ENCODE assay signal across 27 cellular contexts in the genomic region with DNA sequence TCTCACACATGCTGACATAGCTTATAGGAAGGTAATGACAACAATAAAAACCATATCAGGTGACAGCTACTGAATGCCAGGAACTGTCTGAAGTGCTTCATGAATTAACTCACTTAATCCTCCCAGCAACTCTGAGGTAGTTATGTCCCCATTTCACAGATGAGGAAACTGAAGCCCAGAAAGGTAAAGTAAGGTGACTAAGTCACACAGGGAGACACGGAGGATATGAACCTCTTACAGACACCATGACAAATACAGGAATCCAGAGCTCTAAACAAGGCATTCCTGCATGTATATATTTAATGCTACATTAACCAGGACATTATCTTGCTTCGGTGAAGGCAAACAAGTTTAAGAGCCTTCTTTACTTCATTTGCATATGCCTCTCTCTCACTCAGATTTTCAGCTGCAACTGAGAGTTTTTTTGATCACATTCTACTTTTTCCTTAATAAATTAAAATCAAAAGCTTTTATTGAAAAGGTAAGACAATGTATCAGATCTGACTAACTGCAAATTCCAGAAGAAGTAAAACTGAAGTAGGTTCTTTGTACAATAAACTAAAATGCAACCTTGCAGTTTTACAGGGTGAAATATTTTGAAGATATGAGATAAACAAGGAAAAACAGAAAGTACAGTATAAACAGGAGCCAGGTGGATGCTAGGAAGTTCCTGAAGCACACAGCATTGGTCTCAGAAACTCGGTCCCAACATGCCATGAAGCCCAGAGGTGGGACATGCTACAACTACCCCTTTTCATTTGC.
DNase-seq lines count a peak whose midpoint lies in the region; ATAC-seq, FAIRE-seq and TF ChIP-seq lines count a peak whose summit lies in the region.
"Had no signal": no experiment of that assay in that cellular context is flagged by ENCODE, and none has a peak within 500 bp of the region (broad histone marks: within the 10 kb centered on the region; RNA-seq: fewer than 3 reads in every experiment).

No MANE protein-coding gene starts in this region.

- TF ChIP-seq POLR2A in K562 (conservative IDR thresholded peaks at IDR 0.05) (no peak), tibial nerve (IDR thresholded peaks at IDR 0.05) (no peak)

- H3K9me2 ChIP-seq in PC-3 (replicated peaks; ENCODE audit: low read length) = no peaks in the 10 kb centered on the region

- intact Hi-C loops in natural killer cell (cut with micrococcal nuclease) = no loop called here
- intact Hi-C loops in PC-3 (cut with micrococcal nuclease) = no loop called here
- intact Hi-C loops in K562 (cut with micrococcal nuclease) = no loop called here

- no peak overlapping the region for H2AFZ ChIP-seq in PC-3 (ENCODE audit: low read length)
- H2AFZ ChIP-seq in K562 (ENCODE audit: low read depth, low read length) = peak overlapping the region; percentile 23

- H3K9me3 Mint-ChIP-seq in natural killer cell treated with Interleukin-12 subunit alpha and Interleukin-12 subunit beta and Interleukin-15 and Interleukin-18, amount 100 ng/mL, for 72 hours = peaks cover 4% of the 10 kb centered on the region
- H3K9me3 Mint-ChIP-seq in natural killer cell (no peaks in the 10 kb centered on the region), T-cell (peaks cover 0 to 9% (median 0%) of the 10 kb centered on the region in 3 donors)

- TF ChIP-seq CTCF in natural killer cell (IDR thresholded peaks at IDR 0.05) (no peak), PC-3 (conservative IDR thresholded peaks at IDR 0.05; ENCODE audit: low read depth, low read length) (no peak), K562 (IDR thresholded peaks at IDR 0.05 in 2 of 3, conservative IDR thresholded peaks at IDR 0.05 in 1 of 3; ENCODE audit: insufficient read depth in 2 of 3, low read depth in 1 of 3, low read length in 3 of 3) (no peak), tibial nerve (IDR thresholded peaks at IDR 0.05) (no peak)

- BruUV-seq in PC-3 (replicated peaks; lab: Mats Ljungman, UMichigan) = no TSS peak
- BruUV-seq in K562 (replicated peaks; lab: Mats Ljungman, UMichigan) = no TSS peak

- in situ Hi-C loops in K562 (cut with MboI) = no loop called here

- H3F3A ChIP-seq in PC-3 (ENCODE audit: low read length, unreplicated experiment) = no peaks in the 10 kb centered on the region

- DNase-seq in natural killer cell treated with Interleukin-12 subunit alpha and Interleukin-12 subunit beta and Interleukin-15 and Interleukin-18, amount 100 ng/mL, for 72 hours (ENCODE audit: low spot score) = no peak
- no peak for DNase-seq in natural killer cell
- DNase-seq in PC-3 = no peak
- no peak for DNase-seq in K562 (ENCODE audit: extremely low read depth in 1 of 4, low spot score in 3 of 4)
- peak; percentile 54 for DNase-seq in renal cortical epithelial cell (ENCODE audit: low read depth)
- DNase-seq in T-cell = no peak
- DNase-seq in Ammon's horn (ENCODE audit: low spot score) = no peak
- no peak for DNase-seq in tibial nerve (ENCODE audit: low spot score in 2 of 2)
- DNase-seq: activated CD4-positive, alpha-beta T cell treated with anti-CD3 and anti-CD28 coated beads, Interleukin-2, amount 10 ng/mL, durations not matched to agents 24 days and 14 days; activated naive CD4-positive, alpha-beta T cell treated with anti-CD3 and anti-CD28 coated beads, Interleukin-2, amount 50 U/mL, for 16 hours; aorta; colonic mucosa; DMS79 treated with DMSO at 0.1 percent for 48 hours; effector CD4-positive, alpha-beta T cell; GF-D8; islet precursor cell; left ventricle myocardium superior; NCI-H1092; NCI-H1694; NCI-H2171; SJCRH30; stimulated activated CD4-positive, alpha-beta T cell treated with anti-CD3 and anti-CD28 coated beads, Interleukin-4, amount 100 ng/mL, for 4 hours; substantia nigra; upper lobe of left lung; WERI-Rb-1 had no signal

- H3K4me3 ChIP-seq in PC-3 (ENCODE audit: low read length) (no peak overlapping the region), K562 (no peak overlapping the region), tibial nerve (no peak overlapping the region)
- H3K4me3 ChIP-seq: BLaER1 treated with 17β-estradiol and CSF1 and Interleukin-3, amounts not matched to agents 10 nM and 100 nM; colonic mucosa; SJCRH30; upper lobe of left lung had no signal

- WGBS in K562 (ENCODE audit: insufficient coverage, low coverage, missing lambda C conversion rate) = 24% methylated on average over 3 of the region's 3 CpGs
- 91 to 92% methylated on average over 3 of the region's 3 CpGs for WGBS in tibial nerve, 2 donors

- H3K4me3 Mint-ChIP-seq in natural killer cell treated with Interleukin-12 subunit alpha and Interleukin-12 subunit beta and Interleukin-15 and Interleukin-18, amount 100 ng/mL, for 72 hours = no peak overlapping the region
- no peak overlapping the region for H3K4me3 Mint-ChIP-seq in natural killer cell
- H3K4me3 Mint-ChIP-seq in T-cell = no peak overlapping the region
- H3K4me3 Mint-ChIP-seq: activated CD4-positive, alpha-beta T cell treated with anti-CD3 and anti-CD28 coated beads, Interleukin-2, amount 10 ng/mL, durations not matched to agents 24 days and 14 days had no signal

- H3K9me3 ChIP-seq in PC-3 (ENCODE audit: low read length) (no peaks in the 10 kb centered on the region), K562 (replicated peaks; ENCODE audit: control insufficient read depth, insufficient read depth, low read depth, low read length) (no peaks in the 10 kb centered on the region), tibial nerve (peaks cover 0 to 5% (median 0%) of the 10 kb centered on the region in 4 donors)
- H3K9me3 ChIP-seq: colonic mucosa, SJCRH30, upper lobe of left lung had no signal

- peaks cover 61 to 72% of the 10 kb centered on the region in 2 donors for H3K4me1 Mint-ChIP-seq in natural killer cell treated with Interleukin-12 subunit alpha and Interleukin-12 subunit beta and Interleukin-15 and Interleukin-18, amount 100 ng/mL, for 72 hours (ENCODE audit: low read depth in 2 of 2)
- H3K4me1 Mint-ChIP-seq in natural killer cell (peaks cover 49 to 75% of the 10 kb centered on the region in 2 donors), T-cell (peaks cover 72 to 92% (median 81%) of the 10 kb centered on the region in 3 donors)

- H3K27me3 Mint-ChIP-seq in natural killer cell treated with Interleukin-12 subunit alpha and Interleukin-12 subunit beta and Interleukin-15 and Interleukin-18, amount 100 ng/mL, for 72 hours = no peaks in the 10 kb centered on the region
- H3K27me3 Mint-ChIP-seq in natural killer cell (ENCODE audit: low read depth in 2 of 2) (no peaks in the 10 kb centered on the region), T-cell (no peaks in the 10 kb centered on the region)
- H3K27me3 Mint-ChIP-seq: activated CD4-positive, alpha-beta T cell treated with anti-CD3 and anti-CD28 coated beads, Interleukin-2, amount 10 ng/mL, durations not matched to agents 24 days and 14 days had no signal

- H3K27me3 ChIP-seq in PC-3 (ENCODE audit: low read length) (no peaks in the 10 kb centered on the region), K562 (ENCODE audit: control insufficient read depth in 2 of 2, insufficient read depth in 2 of 2, low read length in 2 of 2) (no peaks in the 10 kb centered on the region), tibial nerve (no peaks in the 10 kb centered on the region)
- H3K27me3 ChIP-seq: BLaER1 treated with 17β-estradiol and CSF1 and Interleukin-3, amounts not matched to agents 10 nM and 100 nM; colonic mucosa; SJCRH30; upper lobe of left lung had no signal

- POLR2A ChIA-PET in PC-3 (lab: Charles Lee; ENCODE audit: unreplicated experiment) (no interaction called here), K562 (lab: Yijun Ruan, JAX) (interaction anchor here (0.6 to 3.1 kb wide), 12 partner anchors 8 to 539 kb away, joined by 3 to 16 read pairs (median 4); partner anchors contain the start of gene SGMS1), T-cell (lab: Charles Lee) (interaction anchor here in 1 of 2 donors (0.8 to 0.9 kb wide), 2 partner anchors 9 to 13 kb away, joined by 3 read pairs; no protein-coding TSS in a partner anchor)

- FAIRE-seq in K562 (lab: Jason Lieb, UNC) = no peak

- no peaks in the 10 kb centered on the region for H4K20me1 ChIP-seq in PC-3 (ENCODE audit: low read length)
- H4K20me1 ChIP-seq in K562 (replicated peaks; ENCODE audit: control insufficient read depth, insufficient read depth, low read length) = peaks cover 3% of the 10 kb centered on the region; the same call in 1 of the 2 replicates

- peak overlapping the region; percentile 56 to 74 for H3K27ac Mint-ChIP-seq in natural killer cell treated with Interleukin-12 subunit alpha and Interleukin-12 subunit beta and Interleukin-15 and Interleukin-18, amount 100 ng/mL, for 72 hours
- H3K27ac Mint-ChIP-seq in natural killer cell = no peak overlapping the region
- H3K27ac Mint-ChIP-seq in T-cell = no peak overlapping the region
- H3K27ac Mint-ChIP-seq: activated T-helper 2 cell treated with anti-CD3 and anti-CD28 coated beads, Interferon-gamma antibody, Interleukin-2, Interleukin-4, amounts not matched to agents 10 μg/mL and 5 μg/mL and 100 μg/mL, durations not matched to agents 14 hours and 24 hours and 36 hours had no signal

- H3K9me1 ChIP-seq in K562 (ENCODE audit: control insufficient read depth, insufficient read depth, low read length) = no peaks in the 10 kb centered on the region

- no peak for TF ChIP-seq RAD21 in K562 (CRISPR knock-in tag; conservative IDR thresholded peaks at IDR 0.05 in 1 of 2, IDR thresholded peaks at IDR 0.05 in 1 of 2)

- H3K4me2 ChIP-seq in PC-3 (ENCODE audit: low read length) (no peak overlapping the region), K562 (ENCODE audit: insufficient read depth, low read length) (peak overlapping the region; percentile 53)

- no peak for ATAC-seq in natural killer cell treated with Interleukin-12 subunit alpha and Interleukin-12 subunit beta and Interleukin-15 and Interleukin-18, amount 100 ng/mL, for 72 hours
- ATAC-seq in natural killer cell (no peak), PC-3 (peak; percentile 31; the same call in 1 of the 2 replicates), K562 (peak; percentile 12), T-cell (replicated peaks in 1 of 4) (no peak)
- ATAC-seq: left ventricle myocardium superior had no signal

- H3K79me2 ChIP-seq in PC-3 (ENCODE audit: low read length) (0 out of 2 replicates have a peak, but pooled peaks cover 5% of the 10 kb centered on the region), K562 (ENCODE audit: control insufficient read depth, insufficient read depth, low read length) (peaks cover 99% of the 10 kb centered on the region)

- CTCF ChIA-PET in PC-3 (lab: Charles Lee) (no interaction called here), K562 (lab: Yijun Ruan, JAX; ENCODE audit: low intra/inter-chr PET ratio) (no interaction called here), T-cell (lab: Charles Lee) (interaction anchor here (0.7 to 2.4 kb wide), 4 partner anchors 9 to 110 kb away, joined by 3 to 9 read pairs (median 4); no protein-coding TSS in a partner anchor)

- no peak overlapping the region for H3K27ac ChIP-seq in PC-3 (ENCODE audit: low read length)
- H3K27ac ChIP-seq in K562 (ENCODE audit: extremely low read depth, low read depth, low read length) = peak overlapping the region; percentile 73
- no peak overlapping the region for H3K27ac ChIP-seq in tibial nerve
- H3K27ac ChIP-seq: colonic mucosa, SJCRH30, upper lobe of left lung, WERI-Rb-1 had no signal

- H3K9ac ChIP-seq in PC-3 (ENCODE audit: low read length) (no peak overlapping the region), K562 (ENCODE audit: insufficient read depth in 1 of 2, low read depth in 2 of 2, low read length in 2 of 2) (peak overlapping the region; percentile 53 to 57; a peak in 3 of 4 replicates)
- H3K9ac ChIP-seq: BLaER1 treated with 17β-estradiol and CSF1 and Interleukin-3, amounts not matched to agents 10 nM and 100 nM had no signal

- TF ChIP-seq EP300 in K562 (IDR thresholded peaks at IDR 0.05; ENCODE audit: low read length) (no peak), tibial nerve (IDR thresholded peaks at IDR 0.05) (no peak)

- H3K36me3 ChIP-seq in PC-3 (ENCODE audit: low read depth, low read length) = no peaks in the 10 kb centered on the region
- no peaks in the 10 kb centered on the region; the same call in 2 of the 3 replicates for H3K36me3 ChIP-seq in K562 (ENCODE audit: control insufficient read depth, insufficient read depth, low read length)
- H3K36me3 ChIP-seq in tibial nerve = no peaks in the 10 kb centered on the region
- H3K36me3 ChIP-seq: colonic mucosa, SJCRH30, upper lobe of left lung, WERI-Rb-1 had no signal

- peaks cover 22% of the 10 kb centered on the region for H3K36me3 Mint-ChIP-seq in natural killer cell treated with Interleukin-12 subunit alpha and Interleukin-12 subunit beta and Interleukin-15 and Interleukin-18, amount 100 ng/mL, for 72 hours
- no peaks in the 10 kb centered on the region for H3K36me3 Mint-ChIP-seq in natural killer cell
- peaks cover 6% of the 10 kb centered on the region for H3K36me3 Mint-ChIP-seq in T-cell

- H3K4me1 ChIP-seq in PC-3 (ENCODE audit: insufficient read depth, low read length) = no peaks in the 10 kb centered on the region
- H3K4me1 ChIP-seq in K562 (replicated peaks in 1 of 2; ENCODE audit: control insufficient read depth in 2 of 2, insufficient read depth in 2 of 2, low read length in 2 of 2) = peaks cover 19 to 55% of the 10 kb centered on the region in 2 experiments
- peaks cover 0 to 20% (median 0%) of the 10 kb centered on the region in 4 donors for H3K4me1 ChIP-seq in tibial nerve
- H3K4me1 ChIP-seq: colonic mucosa had no signal

Comparison
In these comparisons a context has a peak if more than half of its experiments do, and no peak if none do; other contexts are left out.
1. H3K27ac Mint-ChIP-seq: peak in natural killer cell treated with Interleukin-12 subunit alpha and Interleukin-12 subunit beta and Interleukin-15 and Interleukin-18, amount 100 ng/mL, for 72 hours (2 of 2); none in natural killer cell (0 of 2) and T-cell (0 of 2).
2. ATAC-seq: peak in PC-3 (single experiment) and K562 (single experiment); none in natural killer cell treated with Interleukin-12 subunit alpha and Interleukin-12 subunit beta and Interleukin-15 and Interleukin-18, amount 100 ng/mL, for 72 hours (0 of 2), natural killer cell (0 of 3) and T-cell (0 of 4).
3. CTCF ChIA-PET loops: an anchor here in T-cell (0.7 to 2.4 kb wide); none called in PC-3 and K562.